1 cellular context compared by ENCODE assay signal in genomic region chr20:43542674-43543073, GRCh38.
A peak's percentile ranks its signal among the peaks of the same experiment; 100 is the strongest.
TF ChIP-seq lines count a peak whose summit lies in the region.

No MANE protein-coding gene starts in this region.

TF ChIP-seq in HepG2, 621 proteins besides CTCF, POLR2A, EP300 and RAD21:
- TF ChIP-seq CCAR2 (optimal IDR thresholded peaks at IDR 0.05; ENCODE audit: low read depth, low read length) (no peak), MAFK (conservative IDR thresholded peaks at IDR 0.05 in 1 of 2, IDR thresholded peaks at IDR 0.05 in 1 of 2; ENCODE audit: low read length in 2 of 2) (peak; percentile 42 to 57; a peak in 3 of 4 replicates)
TF ChIP-seq in HepG2: peak in this region for 1.
